ENCODE assay signal across 9 cellular contexts in the genomic region with DNA sequence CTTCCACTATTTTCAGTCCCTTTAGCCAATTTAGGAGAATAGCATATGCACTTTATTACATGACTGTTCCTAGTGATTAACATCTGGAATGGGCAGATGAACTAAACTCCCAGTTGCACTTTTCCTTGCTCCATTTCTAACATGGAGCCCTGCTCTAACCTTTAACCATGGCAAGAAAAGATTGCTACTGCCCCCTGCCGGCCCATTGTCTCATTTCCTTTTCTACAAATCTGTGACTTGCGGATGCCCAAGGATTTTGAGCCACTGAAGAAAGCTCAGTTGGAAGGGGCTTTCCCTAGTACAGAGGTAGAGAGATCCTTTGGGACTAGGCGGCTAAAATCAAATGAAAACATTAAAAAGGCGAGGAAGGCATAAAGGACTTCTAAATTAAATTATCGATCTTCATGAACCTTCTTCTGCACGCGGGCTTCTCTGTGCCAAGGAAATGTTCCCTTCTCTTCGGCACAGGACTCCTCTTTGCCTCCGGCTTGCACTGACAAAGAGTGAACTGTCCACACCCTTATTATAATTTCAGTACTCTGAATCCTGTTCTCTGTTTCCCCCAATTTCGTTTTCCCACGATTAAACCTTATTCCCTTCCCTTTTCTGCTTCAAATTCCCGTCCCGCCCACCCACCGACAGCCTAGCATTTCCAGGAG. TPM values are rescaled to one million over a fixed set of nuclear protein-coding genes. Genes with fewer than 3 reads are reported as not detected.
DNase-seq lines count a peak whose midpoint lies in the region; ATAC-seq, FAIRE-seq and TF ChIP-seq lines count a peak whose summit lies in the region.
"Had no signal": no experiment of that assay in that cellular context is flagged by ENCODE, and none has a peak within 500 bp of the region (broad histone marks: within the 10 kb centered on the region; RNA-seq: fewer than 3 reads in every experiment).

No MANE protein-coding gene starts in this region.

- H4K5ac ChIP-seq in H1 (ENCODE audit: insufficient read length, low read depth, low read length), result no peak overlapping the region

- H3K79me1 ChIP-seq in H1 (ENCODE audit: low read depth, low read length), result no peaks in the 10 kb centered on the region

- H3K14ac ChIP-seq in H1 (ENCODE audit: insufficient read length), result no peak overlapping the region

- TF ChIP-seq RAD21 in H1 (IDR thresholded peaks at IDR 0.05 in 1 of 2, conservative IDR thresholded peaks at IDR 0.05 in 1 of 2; ENCODE audit: low read depth in 2 of 2, low read length in 2 of 2), result peak; percentile 75 to 82

- no peaks in the 10 kb centered on the region for H3K36me3 ChIP-seq in H1 (ENCODE audit: control insufficient read depth in 2 of 4, insufficient read depth in 4 of 4, low read length in 3 of 4)

- no peaks in the 10 kb centered on the region; a peak in 1 of 7 replicates for H3K4me1 ChIP-seq in H1 (replicated peaks in 1 of 4; ENCODE audit: control insufficient read depth in 3 of 4, insufficient read depth in 4 of 4, low read length in 3 of 4)

- H3K23ac ChIP-seq in H1 (ENCODE audit: insufficient read length), result no peak overlapping the region

- no peaks in the 10 kb centered on the region for H3K23me2 ChIP-seq in H1 (ENCODE audit: low read depth, low read length)

- H3K27me3 ChIP-seq in H1 (replicated peaks in 1 of 4; ENCODE audit: control insufficient read depth in 3 of 4, extremely low read depth in 1 of 4, insufficient read depth in 3 of 4, low read length in 3 of 4), result no peaks in the 10 kb centered on the region

- H3K4me1 Mint-ChIP-seq in memory B cell, result peaks cover 3% of the 10 kb centered on the region
- H3K4me1 Mint-ChIP-seq in stimulated activated naive CD8-positive, alpha-beta T cell treated with anti-CD3 and anti-CD28 coated beads, Interleukin-15, amount 100 ng/mL, for 72 hours, result peaks cover 6% of the 10 kb centered on the region

- POLR2A ChIA-PET in H1 (lab: Charles Lee; ENCODE audit: partially characterized antibody), result no interaction called here

- no peak for TF ChIP-seq POLR2A in H1 (IDR thresholded peaks at IDR 0.05; ENCODE audit: control extremely low read depth in 1 of 2, low read depth in 2 of 2, low read length in 2 of 2)

- H2BK5ac ChIP-seq in H1 (ENCODE audit: low read depth, low read length), result no peak overlapping the region

- H3K4me2 ChIP-seq in H1 (ENCODE audit: insufficient read depth in 1 of 2, low read depth in 2 of 2, low read length in 2 of 2), result peak overlapping the region; percentile 66 to 91

- no peaks in the 10 kb centered on the region for H3K9me3 ChIP-seq in H1 (ENCODE audit: insufficient read depth in 2 of 2, low read depth in 1 of 2, low read length in 1 of 2)

- H4K20me1 ChIP-seq in H1 (replicated peaks in 1 of 2; ENCODE audit: control insufficient read depth in 1 of 2, insufficient read depth in 2 of 2, low read length in 2 of 2), result no peaks in the 10 kb centered on the region

- H4K8ac ChIP-seq in H1 (ENCODE audit: extremely low read depth, insufficient read depth, low read length), result no peak overlapping the region

- H3K18ac ChIP-seq in H1 (ENCODE audit: extremely low read depth, low read length), result no peak overlapping the region

- peak in 2 of 3 experiments; percentile 55 to 56; a peak in 3 of 4 replicates for TF ChIP-seq CTCF in H1 (IDR thresholded peaks at IDR 0.05; ENCODE audit: control extremely low read depth in 1 of 3, insufficient read depth in 1 of 3, low read depth in 1 of 3, low read length in 3 of 3)

- H3K27ac Mint-ChIP-seq in memory B cell, result no peak overlapping the region
- no peak overlapping the region for H3K27ac Mint-ChIP-seq in stimulated activated naive CD8-positive, alpha-beta T cell treated with anti-CD3 and anti-CD28 coated beads, Interleukin-15, amount 100 ng/mL, for 72 hours

- no peak overlapping the region for H2BK15ac ChIP-seq in H1 (ENCODE audit: low read length)

- H3K56ac ChIP-seq in H1 (replicated peaks; ENCODE audit: insufficient read length, low read depth, low read length), result no peak overlapping the region

- H3K4ac ChIP-seq in H1 (replicated peaks; ENCODE audit: insufficient read length, low read depth, low read length), result no peak overlapping the region

- no peak overlapping the region for H2BK12ac ChIP-seq in H1 (ENCODE audit: low read depth, low read length)

- 4% methylated on average over 5 of the region's 14 CpGs; no CpG with 5 or more reads in 1 of the 2 experiments for WGBS in H1 (ENCODE audit: extremely low coverage in 1 of 2, insufficient coverage in 1 of 2, insufficient read length in 1 of 2, insufficient replicate concordance in 2 of 2, low coverage in 1 of 2, low lambda C conversion rate in 2 of 2, missing lambda C conversion rate in 1 of 2), 2 experiments

- peak; percentile 53 for ATAC-seq in GM18873 (IDR thresholded peaks at IDR 0.05; ENCODE audit: low FRiP score, unreplicated experiment)
- no peak for ATAC-seq in memory B cell (ENCODE audit: low read depth)
- ATAC-seq in stimulated activated naive CD8-positive, alpha-beta T cell treated with anti-CD3 and anti-CD28 coated beads, Interleukin-15, amount 100 ng/mL, for 72 hours, result peak; percentile 60

- peak; percentile 87 for FAIRE-seq in H1 (lab: Jason Lieb, UNC)

- H3K9ac ChIP-seq in H1 (replicated peaks in 1 of 4; ENCODE audit: extremely low read depth in 1 of 4, low read depth in 3 of 4, low read length in 3 of 4), result no peak overlapping the region

- CTCF ChIA-PET in H1 (lab: Charles Lee; ENCODE audit: partially characterized antibody), result interaction anchor here (0.7 to 3.3 kb wide), 15 partner anchors 9 to 705 kb away, joined by 3 to 16 read pairs (median 3); no protein-coding TSS in a partner anchor

- no peak overlapping the region for H2BK20ac ChIP-seq in H1 (ENCODE audit: low read length)

- H3K79me2 ChIP-seq in H1 (ENCODE audit: control insufficient read depth in 1 of 2, insufficient read depth in 2 of 2, low read length in 2 of 2), result no peaks in the 10 kb centered on the region

- H3K4me3 ChIP-seq in H1 (ENCODE audit: extremely low read depth in 1 of 4, insufficient read depth in 2 of 4, low read depth in 3 of 4, low read length in 4 of 4), result peak overlapping the region; percentile 30 to 51 (median 42); a peak in 4 of 8 replicates

- H3K27ac ChIP-seq in H1 (ENCODE audit: low read depth, low read length), result no peak overlapping the region
- H3K27ac ChIP-seq: HL-60 had no signal

- no peak overlapping the region for H3K4me3 Mint-ChIP-seq in memory B cell
- H3K4me3 Mint-ChIP-seq in stimulated activated naive CD8-positive, alpha-beta T cell treated with anti-CD3 and anti-CD28 coated beads, Interleukin-15, amount 100 ng/mL, for 72 hours, result no peak overlapping the region

- no peak for TF ChIP-seq EP300 in H1 (IDR thresholded peaks at IDR 0.05; ENCODE audit: borderline replicate concordance in 1 of 2, low read depth in 2 of 2, low read length in 2 of 2)

- H3K9me3 Mint-ChIP-seq in memory B cell, result peaks cover 2% of the 10 kb centered on the region
- H3K9me3 Mint-ChIP-seq in stimulated activated naive CD8-positive, alpha-beta T cell treated with anti-CD3 and anti-CD28 coated beads, Interleukin-15, amount 100 ng/mL, for 72 hours, result no peaks in the 10 kb centered on the region

- no peak overlapping the region for H2AK5ac ChIP-seq in H1 (ENCODE audit: low read depth, low read length)

- no peak overlapping the region for H4K91ac ChIP-seq in H1 (replicated peaks; ENCODE audit: insufficient read length, low read length)

- H2AFZ ChIP-seq in H1 (ENCODE audit: low read length), result no peak overlapping the region

- no peaks in the 10 kb centered on the region for H3K36me3 Mint-ChIP-seq in memory B cell

- peak; percentile 32 for DNase-seq in Ammon's horn (ENCODE audit: low spot score)
- DNase-seq in NCI-H1694 (lab: John Stamatoyannopoulos, UW), result peak; percentile 54
- peak; percentile 61 for DNase-seq in activated CD4-positive, CD25-positive, alpha-beta regulatory T cell treated with anti-CD3 and anti-CD28 coated beads, Interleukin-2, amount 50 U/mL, for 72 hours
- DNase-seq in H1 (ENCODE audit: low read depth in 1 of 2, low spot score in 2 of 2), result peak; percentile 17 to 81
- peak; percentile 0 to 13 for DNase-seq in memory B cell (ENCODE audit: low spot score in 2 of 2)
- peak; percentile 12 to 45 for DNase-seq in stimulated activated naive CD8-positive, alpha-beta T cell treated with anti-CD3 and anti-CD28 coated beads, Interleukin-15, amount 100 ng/mL, for 72 hours
- no peak for DNase-seq in NCI-H2029 treated with DMSO at 0.1 percent for 48 hours (lab: John Stamatoyannopoulos, UW)

- H3K27me3 Mint-ChIP-seq in memory B cell, result peaks cover 7% of the 10 kb centered on the region
- H3K27me3 Mint-ChIP-seq in stimulated activated naive CD8-positive, alpha-beta T cell treated with anti-CD3 and anti-CD28 coated beads, Interleukin-15, amount 100 ng/mL, for 72 hours, result peaks cover 11% of the 10 kb centered on the region

- H2BK120ac ChIP-seq in H1 (replicated peaks; ENCODE audit: low read depth, low read length), result no peak overlapping the region

TF ChIP-seq in H1, 55 proteins besides CTCF, POLR2A, EP300 and RAD21:
- no peak for TF ChIP-seq TAF7 (optimal IDR thresholded peaks at IDR 0.05; ENCODE audit: borderline replicate concordance, low read depth, low read length)
- TF ChIP-seq YY1 (IDR thresholded peaks at IDR 0.05; ENCODE audit: low read depth, low read length), result peak; percentile 51; the same call in 1 of the 2 replicates
TF ChIP-seq in H1: peak in this region for 1.

RNA-seq across cellular contexts. Expression of gene GLRA2, which starts 0.6 kb away (rescaled TPM):
- not detected in 2 replicates for total RNA-seq in H1 (2021; fragmentation: NEBNext Ultra II Directional; extraction: Animal tissue kit (Norgen Biotek cat#: 25700))
- not detected in 2 replicates for polyA plus RNA-seq in H1 (2011; rRNA removed)
- not detected for polyA plus RNA-seq in H1 (2011; cell fraction: cytosol; rRNA removed)
- polyA plus RNA-seq in H1 (2011; cell fraction: nucleus; rRNA removed), result not detected
- not detected in 4 replicates for polyA plus RNA-seq in H1 (2012, experiment 1 of 2)
- polyA plus RNA-seq in H1 (2012, experiment 2 of 2), result not detected
- 0.06 TPM for polyA plus RNA-seq in H1 (2013, experiment 1 of 2)
- 0.02 TPM for polyA plus RNA-seq in H1 (2013, experiment 2 of 2)
- not detected in 2 replicates for polyA minus RNA-seq in H1 (2011; rRNA and poly(A)+ RNA removed)
- not detected for polyA minus RNA-seq in H1 (2011; cell fraction: cytosol; rRNA and poly(A)+ RNA removed)
- not detected for polyA minus RNA-seq in H1 (2011; cell fraction: nucleus; rRNA and poly(A)+ RNA removed)
